37 cellular contexts compared by ENCODE assay signal in genomic region chr3:54171509-54171908, GRCh38. TPM values are rescaled to one million over a fixed set of nuclear protein-coding genes. Genes with fewer than 3 reads are reported as not detected.
"Had no signal": no experiment of that assay in that cellular context is flagged by ENCODE, and none has a peak within 500 bp of the region (broad histone marks: within the 10 kb centered on the region; RNA-seq: fewer than 3 reads in every experiment).

No MANE protein-coding gene starts in this region.

- H3K4me3 ChIP-seq: cardiac muscle cell, MG63, Peyer's patch had no signal

- H3K36me3 Mint-ChIP-seq: activated CD4-positive, alpha-beta memory T cell treated with anti-CD3 and anti-CD28 coated beads for 36 hours; activated naive CD8-positive, alpha-beta T cell treated with anti-CD3 and anti-CD28 coated beads for 36 hours; T-cell had no signal

- ATAC-seq: activated T-helper 17 cell treated with anti-CD3 and anti-CD28 coated beads, Interleukin-2, amount 50 U/mL, for 72 hours; PC-3; Right ventricle myocardium inferior; SK-N-SH treated with all-trans-retinoic acid at 6 μM for 48 hours; T-cell; T-helper 17 cell had no signal

- H3K27me3 Mint-ChIP-seq: activated B cell treated with CpG ODN at 0.5 μM for 24 hours; activated CD4-positive, alpha-beta memory T cell treated with anti-CD3 and anti-CD28 coated beads for 36 hours; activated naive CD8-positive, alpha-beta T cell treated with anti-CD3 and anti-CD28 coated beads for 36 hours; central memory CD8-positive, alpha-beta T cell; T-cell had no signal

- DNase-seq: activated B cell treated with CpG ODN at 0.5 μM for 24 hours; activated CD4-positive, alpha-beta memory T cell treated with anti-CD3 and anti-CD28 coated beads for 36 hours; activated CD4-positive, alpha-beta T cell treated with anti-CD3 and anti-CD28 coated beads for 4 hours; activated CD4-positive, alpha-beta T cell treated with anti-CD3 and anti-CD28 coated beads, Interleukin-2, amount 50 U/mL, for 1 hour; activated CD4-positive, CD25-positive, alpha-beta regulatory T cell treated with anti-CD3 and anti-CD28 coated beads, Interleukin-2, amount 50 U/mL, for 72 hours; activated CD8-positive, alpha-beta memory T cell treated with anti-CD3 and anti-CD28 coated beads, Interleukin-2, amount 50 U/mL, for 4 hours; activated effector memory CD4-positive, alpha-beta T cell treated with anti-CD3 and anti-CD28 coated beads, Interleukin-2, amount 50 U/mL, for 16 hours; activated naive CD4-positive, alpha-beta T cell; activated naive CD4-positive, alpha-beta T cell treated with anti-CD3 and anti-CD28 coated beads, Interleukin-2, amount 50 U/mL, for 16 hours; activated naive CD8-positive, alpha-beta T cell treated with anti-CD3 and anti-CD28 coated beads for 36 hours; activated T-cell treated with anti-CD3 and anti-CD28 coated beads for 4 hours; activated T-cell treated with anti-CD3 and anti-CD28 coated beads, Interleukin-2, amount 50 U/mL, for 48 hours; amniotic stem cell; aorta; Karpas-422; KBM-7; MG63; MV-4-11; NCI-H1092; NCI-H1436 treated with DMSO at 0.1 percent for 48 hours; NCI-H1694 treated with DMSO at 0.1 percent for 48 hours; NCI-H2171; NCI-H226; NCI-H446 treated with DMSO at 0.1 percent for 48 hours; NCI-H524 treated with DMSO at 0.1 percent for 48 hours; PC-3; Peyer's patch; SIG-M5; T-cell; T-helper 17 cell had no signal

- H3K9me3 Mint-ChIP-seq: activated B cell treated with CpG ODN at 0.5 μM for 24 hours; activated naive CD8-positive, alpha-beta T cell treated with anti-CD3 and anti-CD28 coated beads for 36 hours; activated T-helper 17 cell treated with anti-CD3 and anti-CD28 coated beads, Interleukin-2, amount 50 U/mL, for 72 hours; T-cell had no signal

- H3K4me1 Mint-ChIP-seq: activated B cell treated with CpG ODN at 0.5 μM for 24 hours; activated naive CD8-positive, alpha-beta T cell treated with anti-CD3 and anti-CD28 coated beads for 36 hours; activated T-helper 17 cell treated with anti-CD3 and anti-CD28 coated beads, Interleukin-2, amount 50 U/mL, for 72 hours; central memory CD8-positive, alpha-beta T cell; T-cell; T-helper 17 cell had no signal

- H3K4me3 Mint-ChIP-seq: activated B cell treated with CpG ODN at 0.5 μM for 24 hours; activated CD4-positive, alpha-beta memory T cell treated with anti-CD3 and anti-CD28 coated beads for 36 hours; activated naive CD8-positive, alpha-beta T cell treated with anti-CD3 and anti-CD28 coated beads for 36 hours; activated T-helper 17 cell treated with anti-CD3 and anti-CD28 coated beads, Interleukin-2, amount 50 U/mL, for 72 hours; central memory CD8-positive, alpha-beta T cell; T-cell; T-helper 17 cell had no signal

RNA-seq across cellular contexts. Expression of gene CACNA2D3, which starts 49.2 kb away (rescaled TPM):
- total RNA-seq: activated B cell treated with CpG ODN at 0.5 μM for 24 hours; activated CD4-positive, alpha-beta memory T cell treated with anti-CD3 and anti-CD28 coated beads for 36 hours; activated naive CD8-positive, alpha-beta T cell treated with anti-CD3 and anti-CD28 coated beads for 36 hours; activated T-helper 17 cell treated with anti-CD3 and anti-CD28 coated beads, Interleukin-2, amount 50 U/mL, for 72 hours; chondrocyte; PC-3; SK-MEL-5; T-cell had no signal
